Comparison of ENCODE assay signal across 18 cellular contexts in the genomic region with DNA sequence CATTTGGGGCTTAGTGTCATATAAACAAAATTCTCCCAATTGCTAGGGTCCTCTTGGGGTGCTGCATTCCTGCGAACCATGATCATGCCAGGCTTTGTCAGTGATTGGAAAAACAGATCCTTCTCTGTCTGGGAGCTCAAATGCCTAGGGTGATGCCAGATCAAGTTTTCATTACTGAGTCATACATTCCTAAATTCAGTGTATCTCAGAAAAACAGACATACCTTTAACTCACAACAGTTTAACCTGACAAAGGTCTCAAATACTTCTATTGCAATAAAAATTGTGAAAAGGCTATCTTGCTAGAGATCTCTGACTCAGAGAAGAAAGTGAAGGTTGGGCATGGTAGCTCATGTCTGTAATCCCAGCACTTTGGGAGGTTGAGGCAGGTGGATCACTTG.
DNase-seq lines count a peak whose midpoint lies in the region; ATAC-seq and TF ChIP-seq lines count a peak whose summit lies in the region.
"Had no signal": no experiment of that assay in that cellular context is flagged by ENCODE, and none has a peak within 500 bp of the region (broad histone marks: within the 10 kb centered on the region; RNA-seq: fewer than 3 reads in every experiment).

No MANE protein-coding gene starts in this region.

- ATAC-seq in GM19328 (IDR thresholded peaks at IDR 0.05; ENCODE audit: unreplicated experiment) = no peak
- no peak for ATAC-seq in WTC11

- no peak for TF ChIP-seq CTCF in Loucy (conservative IDR thresholded peaks at IDR 0.05; ENCODE audit: low read length)
- TF ChIP-seq CTCF in mammary epithelial cell (conservative IDR thresholded peaks at IDR 0.05 in 1 of 2, IDR thresholded peaks at IDR 0.05 in 1 of 2; ENCODE audit: extremely low read depth in 1 of 2, insufficient read depth in 1 of 2, low read depth in 1 of 2, low read length in 2 of 2) = no peak
- TF ChIP-seq CTCF in WTC11 (IDR thresholded peaks at IDR 0.05) = no peak

- no TSS peak for BruUV-seq in mammary epithelial cell (replicated peaks; lab: Mats Ljungman, UMichigan)

- H3K9me3 ChIP-seq in CD8-positive, alpha-beta memory T cell (ENCODE audit: low read length) = no peaks in the 10 kb centered on the region
- H3K9me3 ChIP-seq in Loucy (ENCODE audit: insufficient read depth, low read depth, low read length) = no peaks in the 10 kb centered on the region
- H3K9me3 ChIP-seq in mammary epithelial cell (replicated peaks; ENCODE audit: insufficient read depth, low read length) = no peaks in the 10 kb centered on the region
- peaks cover 5% of the 10 kb centered on the region for H3K9me3 ChIP-seq in mesodermal cell (ENCODE audit: control insufficient read depth, low read length)
- H3K9me3 ChIP-seq: esophagus squamous epithelium, Peyer's patch had no signal

- in situ Hi-C loops in mammary epithelial cell (cut with MboI; ENCODE audit: low sequenced_read_pairs in 2 of 2) = no loop called here

- peak overlapping the region; percentile 47 for H3K9ac ChIP-seq in Loucy (ENCODE audit: low read depth, low read length, poor library complexity, severe bottlenecking)
- no peak overlapping the region for H3K9ac ChIP-seq in mammary epithelial cell (ENCODE audit: insufficient read depth, low read length)

- H3F3A ChIP-seq in Loucy (ENCODE audit: low read depth) = no peaks in the 10 kb centered on the region

- no peaks in the 10 kb centered on the region for H3K36me3 ChIP-seq in CD8-positive, alpha-beta memory T cell (ENCODE audit: insufficient read depth, low read length)
- H3K36me3 ChIP-seq in Loucy (ENCODE audit: insufficient read depth, low read length) = no peaks in the 10 kb centered on the region
- H3K36me3 ChIP-seq in mammary epithelial cell (ENCODE audit: insufficient read depth, low read length) = no peaks in the 10 kb centered on the region
- no peaks in the 10 kb centered on the region for H3K36me3 ChIP-seq in mesodermal cell (ENCODE audit: control insufficient read depth, insufficient read depth, low read length)
- H3K36me3 ChIP-seq: esophagus squamous epithelium, Peyer's patch had no signal

- H3K9me2 ChIP-seq in Loucy (replicated peaks; ENCODE audit: low read depth, low read length) = no peaks in the 10 kb centered on the region

- peak overlapping the region in 6 of 7 donors; percentile 49 to 72 (median 60) for H3K4me3 Mint-ChIP-seq in CD8-positive, alpha-beta memory T cell
- H3K4me3 Mint-ChIP-seq in WTC11 = no peak overlapping the region
- no peak overlapping the region for H3K4me3 Mint-ChIP-seq in activated CD4-positive, alpha-beta memory T cell treated with anti-CD3 and anti-CD28 coated beads, Interleukin-2, amount 10 ng/mL, durations not matched to agents 7 days and 5 days
- H3K4me3 Mint-ChIP-seq: activated CD4-positive, alpha-beta memory T cell treated with anti-CD3 and anti-CD28 coated beads for 36 hours; nephron progenitor cell had no signal

- H2AFZ ChIP-seq in Loucy (ENCODE audit: low read length) (peak overlapping the region; percentile 30; the same call in 1 of the 2 replicates), mammary epithelial cell (ENCODE audit: low read depth, low read length) (no peak overlapping the region)

- H3K4me1 Mint-ChIP-seq in CD8-positive, alpha-beta memory T cell = peaks cover 32 to 52% (median 50%) of the 10 kb centered on the region in 3 donors
- H3K4me1 Mint-ChIP-seq in WTC11 = no peaks in the 10 kb centered on the region
- peaks cover 31% of the 10 kb centered on the region for H3K4me1 Mint-ChIP-seq in activated CD4-positive, alpha-beta memory T cell treated with anti-CD3 and anti-CD28 coated beads, Interleukin-2, amount 10 ng/mL, durations not matched to agents 7 days and 5 days

- no peaks in the 10 kb centered on the region for H3K9me3 Mint-ChIP-seq in CD8-positive, alpha-beta memory T cell
- peaks cover 30% of the 10 kb centered on the region for H3K9me3 Mint-ChIP-seq in WTC11
- H3K9me3 Mint-ChIP-seq in activated CD4-positive, alpha-beta memory T cell treated with anti-CD3 and anti-CD28 coated beads, Interleukin-2, amount 10 ng/mL, durations not matched to agents 7 days and 5 days = no peaks in the 10 kb centered on the region
- H3K9me3 Mint-ChIP-seq: activated CD4-positive, alpha-beta memory T cell treated with anti-CD3 and anti-CD28 coated beads for 36 hours had no signal

- CTCF ChIA-PET in CD8-positive, alpha-beta memory T cell (lab: Charles Lee) = interaction anchor here (1.1 to 1.4 kb wide), 3 partner anchors 10 to 16 kb away, joined by 4 to 6 read pairs (median 4); no protein-coding TSS in a partner anchor
- CTCF ChIA-PET in mammary epithelial cell (lab: Charles Lee; ENCODE audit: low non-redundant PET) (interaction anchor here (0.7 kb wide), 1 partner anchor 112 kb away, joined by 5 read pairs; no protein-coding TSS in a partner anchor), WTC11 (lab: Charles Lee) (no interaction called here)
- CTCF ChIA-PET in activated CD4-positive, alpha-beta memory T cell treated with anti-CD3 and anti-CD28 coated beads, Interleukin-2, amount 10 ng/mL, durations not matched to agents 7 days and 5 days (lab: Charles Lee) = interaction anchor here (1.0 kb wide), 1 partner anchor 461 kb away, joined by 3 read pairs; no protein-coding TSS in a partner anchor

- peaks cover 32% of the 10 kb centered on the region for H3K4me1 ChIP-seq in CD8-positive, alpha-beta memory T cell (ENCODE audit: insufficient read depth, low read length)
- H3K4me1 ChIP-seq in Loucy (ENCODE audit: insufficient read depth, low read length, poor library complexity, severe bottlenecking) (peaks cover 29% of the 10 kb centered on the region), mammary epithelial cell (ENCODE audit: insufficient read depth, low read length) (peaks cover 27% of the 10 kb centered on the region), mesodermal cell (ENCODE audit: control insufficient read depth, insufficient read depth, low read length, poor library complexity, severe bottlenecking) (peaks cover 17% of the 10 kb centered on the region)
- H3K4me1 ChIP-seq: Peyer's patch had no signal

- WGBS in mammary epithelial cell (ENCODE audit: low coverage, missing lambda C conversion rate) = 24% methylated on average over 1 of the region's 1 CpG
- 80% methylated on average over 1 of the region's 1 CpG for WGBS in mesodermal cell (ENCODE audit: insufficient coverage in 2 of 2), 2 experiments

- H4K20me1 ChIP-seq in Loucy (ENCODE audit: insufficient read depth, low read length, poor library complexity, severe bottlenecking) (no peaks in the 10 kb centered on the region), mammary epithelial cell (ENCODE audit: insufficient read depth, low read length) (no peaks in the 10 kb centered on the region)

- peak overlapping the region; percentile 43 to 90 (median 72) for H3K27ac Mint-ChIP-seq in CD8-positive, alpha-beta memory T cell
- no peak overlapping the region for H3K27ac Mint-ChIP-seq in WTC11
- H3K27ac Mint-ChIP-seq in activated CD4-positive, alpha-beta memory T cell treated with anti-CD3 and anti-CD28 coated beads, Interleukin-2, amount 10 ng/mL, durations not matched to agents 7 days and 5 days = no peak overlapping the region
- H3K27ac Mint-ChIP-seq: nephron progenitor cell had no signal

- H3K79me2 ChIP-seq in Loucy (ENCODE audit: insufficient read depth, low read length) (no peaks in the 10 kb centered on the region), mammary epithelial cell (ENCODE audit: insufficient read depth, low read length) (no peaks in the 10 kb centered on the region)

- no peaks in the 10 kb centered on the region for H3K36me3 Mint-ChIP-seq in CD8-positive, alpha-beta memory T cell
- H3K36me3 Mint-ChIP-seq in WTC11 = peaks cover 13% of the 10 kb centered on the region
- no peaks in the 10 kb centered on the region for H3K36me3 Mint-ChIP-seq in activated CD4-positive, alpha-beta memory T cell treated with anti-CD3 and anti-CD28 coated beads, Interleukin-2, amount 10 ng/mL, durations not matched to agents 7 days and 5 days (ENCODE audit: low read depth)
- H3K36me3 Mint-ChIP-seq: activated CD4-positive, alpha-beta memory T cell treated with anti-CD3 and anti-CD28 coated beads for 36 hours had no signal

- no peak overlapping the region for H3K27ac ChIP-seq in CD8-positive, alpha-beta memory T cell (ENCODE audit: low read depth, low read length)
- H3K27ac ChIP-seq in mammary epithelial cell (ENCODE audit: insufficient read depth, low read depth, low read length) (no peak overlapping the region), mesodermal cell (ENCODE audit: low read depth, low read length, severe bottlenecking) (peak overlapping the region; percentile 62)
- H3K27ac ChIP-seq: esophagus squamous epithelium, Peyer's patch had no signal

- no peak overlapping the region for H3K4me3 ChIP-seq in CD8-positive, alpha-beta memory T cell (ENCODE audit: low read length)
- H3K4me3 ChIP-seq in Loucy (ENCODE audit: low read length, poor library complexity, severe bottlenecking) (peak overlapping the region; percentile 53), mammary epithelial cell (replicated peaks in 1 of 3; ENCODE audit: insufficient read depth in 1 of 3, low read depth in 2 of 3, low read length in 3 of 3) (no peak overlapping the region), mesodermal cell (ENCODE audit: extremely low read depth, insufficient read depth, low read length, poor library complexity, severe bottlenecking) (no peak overlapping the region)
- H3K4me3 ChIP-seq: esophagus squamous epithelium, Peyer's patch had no signal

- H3K4me2 ChIP-seq in Loucy (ENCODE audit: low read depth, low read length, poor library complexity, severe bottlenecking) (peak overlapping the region; percentile 70), mammary epithelial cell (ENCODE audit: insufficient read depth, low read depth, low read length) (peak overlapping the region; percentile 19)

- dilution Hi-C loops in mammary epithelial cell (cut with HindIII; ENCODE audit: low sequenced_read_pairs) = no loop called here

- intact Hi-C loops in mammary epithelial cell (cut with micrococcal nuclease) = loop anchor here (1.0 kb wide), 1 partner anchor 1369 kb away; no protein-coding TSS in a partner anchor

- POLR2A ChIA-PET in CD8-positive, alpha-beta memory T cell (lab: Charles Lee) = interaction anchor here (0.6 to 2.4 kb wide), 3 partner anchors 16 to 607 kb away, joined by 3 to 6 read pairs (median 3); no protein-coding TSS in a partner anchor
- POLR2A ChIA-PET in WTC11 (lab: Charles Lee) = no interaction called here
- POLR2A ChIA-PET in activated CD4-positive, alpha-beta memory T cell treated with anti-CD3 and anti-CD28 coated beads, Interleukin-2, amount 10 ng/mL, durations not matched to agents 7 days and 5 days (lab: Charles Lee) = interaction anchor here (1.0 to 1.7 kb wide), 3 partner anchors 9 to 131 kb away, joined by 3 to 5 read pairs (median 3); a partner anchor contains a TSS

- DNase-seq in CD8-positive, alpha-beta memory T cell = no peak
- DNase-seq in mammary epithelial cell (peak; percentile 85), C1 segment of cervical spinal cord (lab: John Stamatoyannopoulos, UW) (no peak), WTC11 (ENCODE audit: low spot score) (no peak)
- no peak for DNase-seq in activated CD4-positive, alpha-beta memory T cell treated with anti-CD3 and anti-CD28 coated beads, Interleukin-2, amount 10 ng/mL, durations not matched to agents 7 days and 5 days
- DNase-seq: esophagus squamous epithelium, MM.1S, NCI-H146, NCI-H2171 treated with DMSO at 0.1 percent for 48 hours, NCI-H748 treated with DMSO at 0.1 percent for 48 hours, nephron progenitor cell, small intestine, substantia nigra had no signal

- no peaks in the 10 kb centered on the region for H3K27me3 Mint-ChIP-seq in CD8-positive, alpha-beta memory T cell
- peaks cover 3% of the 10 kb centered on the region for H3K27me3 Mint-ChIP-seq in WTC11 (ENCODE audit: low read depth)
- peaks cover 21% of the 10 kb centered on the region for H3K27me3 Mint-ChIP-seq in activated CD4-positive, alpha-beta memory T cell treated with anti-CD3 and anti-CD28 coated beads, Interleukin-2, amount 10 ng/mL, durations not matched to agents 7 days and 5 days
- H3K27me3 Mint-ChIP-seq: activated CD4-positive, alpha-beta memory T cell treated with anti-CD3 and anti-CD28 coated beads for 36 hours had no signal

- H3K27me3 ChIP-seq in CD8-positive, alpha-beta memory T cell (ENCODE audit: insufficient read depth, low read length, poor library complexity, severe bottlenecking) = no peaks in the 10 kb centered on the region
- H3K27me3 ChIP-seq in Loucy (ENCODE audit: insufficient read depth, low read length, poor library complexity, severe bottlenecking) = no peaks in the 10 kb centered on the region
- no peaks in the 10 kb centered on the region for H3K27me3 ChIP-seq in mammary epithelial cell (ENCODE audit: insufficient read depth, low read length)
- H3K27me3 ChIP-seq: esophagus squamous epithelium, Peyer's patch had no signal

Comparison
In these comparisons a context has a peak if more than half of its experiments do, and no peak if none do; other contexts are left out.
1. H3K27ac Mint-ChIP-seq: peak in CD8-positive, alpha-beta memory T cell (8 of 8); none in WTC11 (single experiment) and activated CD4-positive, alpha-beta memory T cell treated with anti-CD3 and anti-CD28 coated beads, Interleukin-2, amount 10 ng/mL, durations not matched to agents 7 days and 5 days (single experiment).
2. H3K4me3 Mint-ChIP-seq: peak in CD8-positive, alpha-beta memory T cell (6 of 7); none in WTC11 (single experiment) and activated CD4-positive, alpha-beta memory T cell treated with anti-CD3 and anti-CD28 coated beads, Interleukin-2, amount 10 ng/mL, durations not matched to agents 7 days and 5 days (single experiment).